Comparison of ENCODE assay signal across 1 cellular context in the genomic region with DNA sequence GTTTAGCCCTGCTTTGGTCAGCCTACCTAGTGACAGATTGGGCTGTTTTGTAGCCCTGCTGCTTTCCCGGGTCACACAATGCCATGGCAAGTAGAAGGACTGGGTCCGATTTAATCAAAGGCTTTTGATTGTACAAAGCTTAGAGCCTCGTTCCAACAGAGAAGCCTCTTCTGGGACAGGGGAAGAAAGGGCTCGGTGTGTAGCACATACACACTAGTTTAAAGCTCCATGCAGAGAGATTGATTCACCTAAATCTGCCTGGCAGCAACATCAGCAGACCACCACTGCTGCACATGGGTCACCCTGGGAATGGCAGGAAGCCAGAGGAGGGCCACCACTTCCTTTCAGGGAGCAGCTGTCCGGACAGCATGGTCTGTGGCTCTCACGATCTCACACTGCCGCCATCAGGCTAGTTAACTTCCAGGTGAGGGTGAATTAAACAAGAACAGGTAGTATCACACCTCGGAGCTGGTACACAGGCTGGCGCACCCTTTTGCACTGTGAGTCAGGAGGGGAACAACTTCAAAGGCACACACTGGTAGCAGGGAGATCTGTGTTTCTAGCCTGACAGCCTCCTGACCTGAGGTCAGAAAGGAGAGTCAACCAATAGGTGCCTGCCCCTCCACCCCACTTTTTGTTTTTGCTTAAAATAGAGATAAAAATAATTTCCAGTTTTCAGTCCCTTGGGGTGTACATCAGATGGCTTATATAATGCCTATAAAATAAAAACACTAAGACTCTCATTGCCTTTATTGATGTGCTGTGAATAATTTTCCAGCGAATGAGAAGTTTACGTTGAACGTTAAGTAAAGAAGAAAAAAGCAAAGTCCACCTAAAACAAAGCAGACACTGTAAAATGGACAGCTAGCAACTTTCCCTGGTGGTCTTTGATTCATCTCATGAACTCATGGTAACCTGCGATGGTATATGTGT.
TF ChIP-seq lines count a peak whose summit lies in the region.

No MANE protein-coding gene starts in this region.

TF ChIP-seq in H1, 55 proteins besides CTCF, POLR2A, EP300 and RAD21:
- TF ChIP-seq NRF1 (IDR thresholded peaks at IDR 0.05; ENCODE audit: low read depth, low read length): no peak
- no peak for TF ChIP-seq TAF7 (optimal IDR thresholded peaks at IDR 0.05; ENCODE audit: borderline replicate concordance, low read depth, low read length)
- no peak for TF ChIP-seq EZH2 (IDR thresholded peaks at IDR 0.05; ENCODE audit: low read depth, low read length, severe bottlenecking)
- TF ChIP-seq SIRT6 (IDR thresholded peaks at IDR 0.05; ENCODE audit: low read length): no peak
- no peak for TF ChIP-seq ASH2L (IDR thresholded peaks at IDR 0.05; ENCODE audit: low read length)
- TF ChIP-seq CHD2 (IDR thresholded peaks at IDR 0.05; ENCODE audit: low read length): no peak
- TF ChIP-seq RNF2 (IDR thresholded peaks at IDR 0.05; ENCODE audit: borderline replicate concordance, low read depth, low read length, missing control alignments, poor library complexity, severe bottlenecking): no peak
- TF ChIP-seq KDM5A (IDR thresholded peaks at IDR 0.05; ENCODE audit: low read length): no peak
